8 cellular contexts compared by ENCODE assay signal in the genomic region with DNA sequence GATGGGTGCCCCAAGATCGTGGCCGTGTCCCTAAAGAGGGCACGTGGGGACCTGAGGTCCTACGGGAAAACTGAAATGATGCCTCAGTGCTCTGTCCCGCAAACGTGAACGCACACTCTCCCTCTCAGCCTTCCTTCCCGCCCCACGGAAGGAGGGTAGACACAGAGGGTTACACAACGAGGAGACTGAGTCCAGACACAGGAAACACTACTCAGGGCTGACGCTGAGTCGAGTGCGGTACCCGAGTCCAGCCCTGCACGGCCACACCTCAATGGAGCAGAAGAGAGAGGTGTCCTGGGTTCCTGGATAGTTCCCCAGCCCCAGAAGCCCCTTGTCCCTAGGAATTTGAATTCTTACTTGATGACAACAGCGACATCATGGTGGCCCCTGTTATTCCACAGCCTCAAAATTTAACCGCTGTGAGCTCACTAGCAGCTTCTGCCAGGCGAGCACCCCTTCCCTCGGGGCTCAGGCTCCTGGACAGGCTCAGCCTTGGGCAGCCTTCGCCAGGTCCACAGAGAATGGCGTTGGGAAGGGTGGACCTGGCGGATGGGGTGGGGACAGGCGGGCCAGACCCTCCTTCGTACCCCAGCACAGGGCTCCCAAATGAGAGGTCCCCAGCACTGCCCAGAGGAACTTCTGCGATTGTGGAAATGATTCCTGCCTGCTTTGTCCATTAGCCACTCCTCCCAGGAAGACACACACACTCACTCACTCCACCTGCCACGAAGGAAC. TPM values are rescaled to one million over a fixed set of nuclear protein-coding genes. Genes with fewer than 3 reads are reported as not detected.
DNase-seq lines count a peak whose midpoint lies in the region; ATAC-seq, FAIRE-seq and TF ChIP-seq lines count a peak whose summit lies in the region.

No MANE protein-coding gene starts in this region.

- DNase-seq in GF-D8 (lab: John Stamatoyannopoulos, UW) (peak; percentile 31), RWPE1 (ENCODE audit: low spot score) (no peak), K562 (ENCODE audit: extremely low read depth in 1 of 4, low spot score in 3 of 4) (peak in 1 of 4 experiments; percentile 34), kidney epithelial cell (ENCODE audit: low read depth) (no peak), stomach (peak; percentile 42), D721Med (ENCODE audit: insufficient read length, low spot score) (no peak)

- no peaks in the 10 kb centered on the region for H3K27me3 ChIP-seq in K562 (ENCODE audit: control insufficient read depth in 2 of 2, insufficient read depth in 2 of 2, low read length in 2 of 2)
- H3K27me3 ChIP-seq in kidney epithelial cell (ENCODE audit: control insufficient read depth, insufficient read depth, low read length), result no peaks in the 10 kb centered on the region
- no peaks in the 10 kb centered on the region for H3K27me3 ChIP-seq in stomach

- peaks cover 19% of the 10 kb centered on the region for H3K36me3 ChIP-seq in K562 (ENCODE audit: control insufficient read depth, insufficient read depth, low read length)
- H3K36me3 ChIP-seq in kidney epithelial cell (ENCODE audit: control insufficient read depth, insufficient read depth, low read length), result no peaks in the 10 kb centered on the region
- H3K36me3 ChIP-seq in stomach, result peaks cover 2 to 15% (median 4%) of the 10 kb centered on the region in 4 donors

- H2AFZ ChIP-seq in K562 (ENCODE audit: low read depth, low read length), result peak overlapping the region; percentile 51; the same call in 1 of the 2 replicates

- 1% methylated on average over 23 of the region's 26 CpGs for WGBS in K562 (ENCODE audit: insufficient coverage, low coverage, missing lambda C conversion rate)
- WGBS in stomach, 5 donors, result 19 to 31% (median 22%) methylated on average over 20 to 26 of the region's 26 CpGs

- peaks cover 72% of the 10 kb centered on the region for H3K79me2 ChIP-seq in K562 (ENCODE audit: control insufficient read depth, insufficient read depth, low read length)

- FAIRE-seq in K562 (lab: Jason Lieb, UNC) (peak; percentile 67), D721Med (lab: Jason Lieb, UNC) (no peak)

- no peaks in the 10 kb centered on the region for H3K9me1 ChIP-seq in K562 (ENCODE audit: control insufficient read depth, insufficient read depth, low read length)

- peak overlapping the region; percentile 84 to 97 for H3K9ac ChIP-seq in K562 (ENCODE audit: insufficient read depth in 1 of 2, low read depth in 2 of 2, low read length in 2 of 2)

- CTCF ChIA-PET in RWPE1 (lab: Yijun Ruan, JAX), result interaction anchor here (0.5 to 1.7 kb wide), 3 partner anchors 13 to 227 kb away, joined by 3 to 16 read pairs (median 3); no protein-coding TSS in a partner anchor
- CTCF ChIA-PET in K562 (lab: Yijun Ruan, JAX; ENCODE audit: low intra/inter-chr PET ratio), result no interaction called here

- no peak for TF ChIP-seq CTCF in RWPE1 (conservative IDR thresholded peaks at IDR 0.05; ENCODE audit: low read depth)
- TF ChIP-seq CTCF in K562 (IDR thresholded peaks at IDR 0.05 in 2 of 3, conservative IDR thresholded peaks at IDR 0.05 in 1 of 3; ENCODE audit: insufficient read depth in 2 of 3, low read depth in 1 of 3, low read length in 3 of 3), result no peak
- no peak for TF ChIP-seq CTCF in kidney epithelial cell (IDR thresholded peaks at IDR 0.05; ENCODE audit: insufficient read depth, low read length, poor library complexity, severe bottlenecking)
- TF ChIP-seq CTCF in stomach (IDR thresholded peaks at IDR 0.05), result no peak
- no peak for TF ChIP-seq CTCF in D721Med (IDR thresholded peaks at IDR 0.05; ENCODE audit: insufficient read depth, missing control alignments)

- H3K4me1 ChIP-seq in K562 (replicated peaks in 1 of 2; ENCODE audit: control insufficient read depth in 2 of 2, insufficient read depth in 2 of 2, low read length in 2 of 2) (peaks cover 40 to 85% of the 10 kb centered on the region in 2 experiments), stomach (peaks cover 54 to 92% (median 80%) of the 10 kb centered on the region in 4 donors)

- H3K4me3 ChIP-seq in K562 (peak overlapping the region; percentile 65), kidney epithelial cell (ENCODE audit: low read depth, low read length) (peak overlapping the region; percentile 56), stomach (peak overlapping the region; percentile 66 to 78 (median 73))

- TF ChIP-seq POLR2A in K562 (conservative IDR thresholded peaks at IDR 0.05), result no peak
- TF ChIP-seq POLR2A in stomach (IDR thresholded peaks at IDR 0.05), result no peak

- in situ Hi-C loops in K562 (cut with MboI), result no loop called here

- H3K9me3 ChIP-seq in K562 (replicated peaks; ENCODE audit: control insufficient read depth, insufficient read depth, low read depth, low read length) (no peaks in the 10 kb centered on the region), stomach (no peaks in the 10 kb centered on the region)

- peak; percentile 5; the same call in 1 of the 3 replicates for ATAC-seq in K562
- no peak for ATAC-seq in GM21737 (IDR thresholded peaks at IDR 0.05; ENCODE audit: unreplicated experiment)
- no peak for ATAC-seq in HG02885 (IDR thresholded peaks at IDR 0.05; ENCODE audit: poor library complexity, unreplicated experiment)

- BruUV-seq in K562 (replicated peaks; lab: Mats Ljungman, UMichigan), result TSS peak; percentile 59

- TF ChIP-seq EP300 in K562 (IDR thresholded peaks at IDR 0.05; ENCODE audit: low read length), result no peak
- TF ChIP-seq EP300 in stomach (IDR thresholded peaks at IDR 0.05), result no peak

- H3K4me2 ChIP-seq in K562 (ENCODE audit: insufficient read depth, low read length), result peak overlapping the region; percentile 98

- H3K27ac ChIP-seq in RWPE1, result peak overlapping the region; percentile 98
- peak overlapping the region; percentile 88 for H3K27ac ChIP-seq in K562 (ENCODE audit: extremely low read depth, low read depth, low read length)
- H3K27ac ChIP-seq in stomach, result peak overlapping the region; percentile 95 to 98 (median 96)

- H4K20me1 ChIP-seq in K562 (replicated peaks; ENCODE audit: control insufficient read depth, insufficient read depth, low read length), result no peaks in the 10 kb centered on the region

- intact Hi-C loops in K562 (cut with micrococcal nuclease) (loop anchor here (10.0 kb wide), 1 partner anchor 53 kb away; no protein-coding TSS in a partner anchor), stomach (cut with DNase I; ENCODE audit: low total_unique reads) (no loop called here)

- no peak for TF ChIP-seq RAD21 in K562 (CRISPR knock-in tag; conservative IDR thresholded peaks at IDR 0.05 in 1 of 2, IDR thresholded peaks at IDR 0.05 in 1 of 2)

- POLR2A ChIA-PET in RWPE1 (lab: Yijun Ruan, JAX; ENCODE audit: low non-redundant PET), result interaction anchor here (2.5 kb wide), 1 partner anchor 19 kb away, joined by 12 read pairs; a partner anchor contains a TSS
- POLR2A ChIA-PET in K562 (lab: Yijun Ruan, JAX), result interaction anchor here (4.6 kb wide), 1 partner anchor 20 kb away, joined by 26 read pairs; a partner anchor contains a TSS

RNA-seq across cellular contexts. Expression of a gene that starts 1.0 kb away (rescaled TPM):
- 13.5 and 56.3 TPM in 2 replicates for total RNA-seq in K562 (2011; cell fraction: chromatin; rRNA removed; ENCODE audit: low replicate concordance)
- total RNA-seq in K562 (2011; cell fraction: nucleolus; rRNA removed), result 37.2 and 53.2 TPM in 2 replicates
- total RNA-seq in K562 (2011; cell fraction: nucleoplasm; rRNA removed), result 20.7 and 21.8 TPM in 2 replicates
- total RNA-seq in K562 (2014; rRNA removed), result 15.7 and 25.3 TPM in 2 replicates
- 1.7 and 2.5 TPM in 2 replicates for total RNA-seq in K562 (2014; rRNA removed; fragmentation: Illumina TruSeq; extraction: Trizol)
- total RNA-seq in K562 (2015; rRNA removed; fragmentation: Illumina TruSeq; extraction: Trizol), result 7.0 and 7.1 TPM in 2 replicates
- 38.3 and 38.7 TPM in 2 replicates for total RNA-seq in K562 (2021)
- 5.5 and 10.0 TPM in 2 replicates for polyA plus RNA-seq in K562 (2011; rRNA removed)
- polyA plus RNA-seq in K562 (2011; cell fraction: cytosol; rRNA removed), result 12.6 and 28.4 TPM in 2 replicates
- 56.7 and 79.9 TPM in 2 replicates for polyA plus RNA-seq in K562 (2011; cell fraction: nucleus; rRNA removed)
- 21.9 and 55.2 TPM in 2 replicates for polyA plus RNA-seq in K562 (2012)
- 5.6 and 21.3 TPM in 2 replicates for polyA plus RNA-seq in K562 (2014; fragmentation: Illumina TruSeq; extraction: Trizol)
- polyA plus RNA-seq in K562 (2014; fragmentation: Nextera tagmentation; extraction: Ambion mirVana), result under 1 TPM; 0.07 to 0.45 TPM
- polyA plus RNA-seq in K562 (2014; rRNA removed), result 21.9 and 28.2 TPM in 2 replicates
- polyA minus RNA-seq in K562 (2011; rRNA and poly(A)+ RNA removed), result 1.9 and 3.7 TPM in 2 replicates
- 29.7 and 42.0 TPM in 2 replicates for polyA minus RNA-seq in K562 (2011; cell fraction: cytosol; rRNA and poly(A)+ RNA removed)
- 17.6 and 18.4 TPM in 2 replicates for polyA minus RNA-seq in K562 (2011; cell fraction: nucleus; rRNA and poly(A)+ RNA removed)
- total RNA-seq in kidney epithelial cell, result 91.3 and 122 TPM in 2 replicates
- total RNA-seq in stomach, result 100 to 1,000 TPM in 3 of 5 donors, 10 to 100 TPM in 2; 32.7 to 196 (median 145) TPM
- polyA plus RNA-seq in stomach, result 100 to 1,000 TPM in 2 of 3 donors, 10 to 100 TPM in 1; 93.9 to 136 (median 113) TPM

RNA-seq across cellular contexts. Expression of a gene that starts 7.1 kb away (rescaled TPM):
- total RNA-seq in K562 (2011; cell fraction: chromatin; rRNA removed; ENCODE audit: low replicate concordance), result 9.2 and 12.9 TPM in 2 replicates
- total RNA-seq in K562 (2011; cell fraction: nucleolus; rRNA removed), result 7.8 and 10.5 TPM in 2 replicates
- 11.3 and 11.6 TPM in 2 replicates for total RNA-seq in K562 (2011; cell fraction: nucleoplasm; rRNA removed)
- total RNA-seq in K562 (2014; rRNA removed) (5.1 and 5.6 TPM in 2 replicates), K562 (2014; rRNA removed; fragmentation: Illumina TruSeq; extraction: Trizol) (4.2 and 5.8 TPM in 2 replicates), K562 (2015; rRNA removed; fragmentation: Illumina TruSeq; extraction: Trizol) (3.6 and 4.3 TPM in 2 replicates), K562 (2021) (3.3 and 6.3 TPM in 2 replicates), kidney epithelial cell (4.2 and 7.6 TPM in 2 replicates), stomach (10 to 100 TPM in 1 of 5 donors, 1 to 10 TPM in 4; 1.3 to 71.5 (median 2.2) TPM)
- polyA plus RNA-seq in K562 (2011; rRNA removed) (7.5 and 8.1 TPM in 2 replicates), K562 (2014; fragmentation: Illumina TruSeq; extraction: Trizol) (4.1 and 4.7 TPM in 2 replicates), K562 (2014; fragmentation: Nextera tagmentation; extraction: Ambion mirVana) (1 to 10 TPM; 2.8 to 4.2 TPM), K562 (2014; rRNA removed) (4.7 and 5.4 TPM in 2 replicates), stomach (1 to 10 TPM; 2.7 to 7.0 (median 6.7) TPM)
- 6.5 and 7.1 TPM in 2 replicates for polyA plus RNA-seq in K562 (2011; cell fraction: cytosol; rRNA removed)
- polyA plus RNA-seq in K562 (2011; cell fraction: nucleus; rRNA removed), result 6.2 and 6.6 TPM in 2 replicates
- polyA plus RNA-seq in K562 (2012), result 5.6 and 7.6 TPM in 2 replicates
- 4.2 and 5.7 TPM in 2 replicates for polyA minus RNA-seq in K562 (2011; rRNA and poly(A)+ RNA removed)
- 1.2 and 2.1 TPM in 2 replicates for polyA minus RNA-seq in K562 (2011; cell fraction: cytosol; rRNA and poly(A)+ RNA removed)
- 3.4 and 3.8 TPM in 2 replicates for polyA minus RNA-seq in K562 (2011; cell fraction: nucleus; rRNA and poly(A)+ RNA removed)

RNA-seq across cellular contexts. Expression of a gene that starts 9.5 kb away (rescaled TPM):
- 94.4 and 106 TPM in 2 replicates for total RNA-seq in K562 (2011; cell fraction: chromatin; rRNA removed; ENCODE audit: low replicate concordance)
- 48.0 and 49.5 TPM in 2 replicates for total RNA-seq in K562 (2011; cell fraction: nucleolus; rRNA removed)
- total RNA-seq in K562 (2011; cell fraction: nucleoplasm; rRNA removed), result 47.5 and 60.0 TPM in 2 replicates
- total RNA-seq in K562 (2014; rRNA removed) (7.7 and 8.2 TPM in 2 replicates), K562 (2014; rRNA removed; fragmentation: Illumina TruSeq; extraction: Trizol) (4.4 and 6.4 TPM in 2 replicates), K562 (2015; rRNA removed; fragmentation: Illumina TruSeq; extraction: Trizol) (10.7 and 12.3 TPM in 2 replicates), K562 (2021) (15.1 and 16.0 TPM in 2 replicates), kidney epithelial cell (7.1 and 13.1 TPM in 2 replicates), stomach (10 to 100 TPM in 4 of 5 donors, 1 to 10 TPM in 1; 8.3 to 79.4 (median 20.4) TPM)
- polyA plus RNA-seq in K562 (2011; rRNA removed) (13.0 and 18.7 TPM in 2 replicates), K562 (2014; fragmentation: Illumina TruSeq; extraction: Trizol) (12.4 and 13.8 TPM in 2 replicates), K562 (2014; fragmentation: Nextera tagmentation; extraction: Ambion mirVana) (under 1 TPM; 0.75 to 0.87 TPM), K562 (2014; rRNA removed) (11.7 and 11.9 TPM in 2 replicates), stomach (1 to 10 TPM; 3.1 to 8.4 (median 5.8) TPM)
- polyA plus RNA-seq in K562 (2011; cell fraction: cytosol; rRNA removed), result 13.4 and 18.3 TPM in 2 replicates
- polyA plus RNA-seq in K562 (2011; cell fraction: nucleus; rRNA removed), result 66.3 and 91.6 TPM in 2 replicates
- 12.3 and 19.9 TPM in 2 replicates for polyA plus RNA-seq in K562 (2012)
- polyA minus RNA-seq in K562 (2011; rRNA and poly(A)+ RNA removed), result 22.6 and 23.1 TPM in 2 replicates
- 9.9 and 13.2 TPM in 2 replicates for polyA minus RNA-seq in K562 (2011; cell fraction: cytosol; rRNA and poly(A)+ RNA removed)
- polyA minus RNA-seq in K562 (2011; cell fraction: nucleus; rRNA and poly(A)+ RNA removed), result 34.6 and 45.8 TPM in 2 replicates

RNA-seq across cellular contexts. Expression of a gene that starts 19.2 kb away (rescaled TPM):
- 47.6 and 128 TPM in 2 replicates for total RNA-seq in K562 (2011; cell fraction: chromatin; rRNA removed; ENCODE audit: low replicate concordance)
- 79.5 and 81.2 TPM in 2 replicates for total RNA-seq in K562 (2011; cell fraction: nucleolus; rRNA removed)
- 52.6 and 61.5 TPM in 2 replicates for total RNA-seq in K562 (2011; cell fraction: nucleoplasm; rRNA removed)
- total RNA-seq in K562 (2014; rRNA removed) (18.6 and 24.3 TPM in 2 replicates), K562 (2014; rRNA removed; fragmentation: Illumina TruSeq; extraction: Trizol) (3.7 and 4.1 TPM in 2 replicates), K562 (2015; rRNA removed; fragmentation: Illumina TruSeq; extraction: Trizol) (10.4 and 14.5 TPM in 2 replicates), K562 (2021) (19.3 and 25.3 TPM in 2 replicates), kidney epithelial cell (31.5 and 39.2 TPM in 2 replicates), stomach (100 to 1,000 TPM in 1 of 5 donors, 10 to 100 TPM in 4; 26.6 to 197 (median 58.3) TPM)
- polyA plus RNA-seq in K562 (2011; rRNA removed) (8.4 and 14.0 TPM in 2 replicates), K562 (2014; fragmentation: Illumina TruSeq; extraction: Trizol) (4.7 and 8.9 TPM in 2 replicates), K562 (2014; fragmentation: Nextera tagmentation; extraction: Ambion mirVana) (under 1 TPM; 0.08 to 0.41 TPM), K562 (2014; rRNA removed) (26.1 and 26.8 TPM in 2 replicates), stomach (10 to 100 TPM; 17.7 to 38.0 (median 23.3) TPM)
- polyA plus RNA-seq in K562 (2011; cell fraction: cytosol; rRNA removed), result 8.3 and 17.5 TPM in 2 replicates
- 81.9 and 107 TPM in 2 replicates for polyA plus RNA-seq in K562 (2011; cell fraction: nucleus; rRNA removed)
- polyA plus RNA-seq in K562 (2012), result 11.4 and 22.7 TPM in 2 replicates
- polyA minus RNA-seq in K562 (2011; rRNA and poly(A)+ RNA removed), result 3.7 and 4.6 TPM in 2 replicates
- 7.4 and 9.3 TPM in 2 replicates for polyA minus RNA-seq in K562 (2011; cell fraction: cytosol; rRNA and poly(A)+ RNA removed)
- 26.9 and 33.0 TPM in 2 replicates for polyA minus RNA-seq in K562 (2011; cell fraction: nucleus; rRNA and poly(A)+ RNA removed)

RNA-seq across cellular contexts. Expression of a gene that starts 58.0 kb away (rescaled TPM):
- 0.40 and 0.76 TPM in 2 replicates for total RNA-seq in K562 (2011; cell fraction: chromatin; rRNA removed; ENCODE audit: low replicate concordance)
- total RNA-seq in K562 (2011; cell fraction: nucleolus; rRNA removed), result 0.50 and 0.53 TPM in 2 replicates
- total RNA-seq in K562 (2011; cell fraction: nucleoplasm; rRNA removed), result 0.73 TPM in 1 of 2 replicates, not detected in the other
- 0.50 TPM in 1 of 2 replicates, not detected in the other for total RNA-seq in K562 (2014; rRNA removed)
- total RNA-seq in K562 (2014; rRNA removed; fragmentation: Illumina TruSeq; extraction: Trizol), result 0.07 TPM in 1 of 2 replicates, not detected in the other
- 0.29 and 0.34 TPM in 2 replicates for total RNA-seq in K562 (2015; rRNA removed; fragmentation: Illumina TruSeq; extraction: Trizol)
- 0.20 and 0.33 TPM in 2 replicates for total RNA-seq in K562 (2021)
- polyA plus RNA-seq in K562 (2011; rRNA removed), result 0.04 and 0.19 TPM in 2 replicates
- 0.13 and 0.25 TPM in 2 replicates for polyA plus RNA-seq in K562 (2011; cell fraction: cytosol; rRNA removed)
- 1.2 TPM in 2 replicates for polyA plus RNA-seq in K562 (2011; cell fraction: nucleus; rRNA removed)
- polyA plus RNA-seq in K562 (2012), result 0.29 and 1.5 TPM in 2 replicates
- 0.08 TPM in 1 of 2 replicates, not detected in the other for polyA plus RNA-seq in K562 (2014; fragmentation: Illumina TruSeq; extraction: Trizol)
- not detected for polyA plus RNA-seq in K562 (2014; fragmentation: Nextera tagmentation; extraction: Ambion mirVana)
- 0.12 and 0.29 TPM in 2 replicates for polyA plus RNA-seq in K562 (2014; rRNA removed)
- 0.11 and 0.15 TPM in 2 replicates for polyA minus RNA-seq in K562 (2011; rRNA and poly(A)+ RNA removed)
- polyA minus RNA-seq in K562 (2011; cell fraction: cytosol; rRNA and poly(A)+ RNA removed), result not detected in 2 replicates
- 0.13 and 0.22 TPM in 2 replicates for polyA minus RNA-seq in K562 (2011; cell fraction: nucleus; rRNA and poly(A)+ RNA removed)
- total RNA-seq in kidney epithelial cell, result 0.62 and 1.3 TPM in 2 replicates
- 10 to 100 TPM; 11.7 to 68.9 (median 21.9) TPM for total RNA-seq in stomach
- polyA plus RNA-seq in stomach, result 10 to 100 TPM in 1 of 3 donors, 1 to 10 TPM in 2; 8.5 to 12.8 (median 9.8) TPM

Comparison
In these comparisons a context has a peak if more than half of its experiments do, and no peak if none do; other contexts are left out.
1. DNase-seq: peak in GF-D8 (single experiment) and stomach (single experiment); none in RWPE1 (single experiment), kidney epithelial cell (single experiment) and D721Med (single experiment).
2. Peak in every context shown above with its lines, with median percentiles within 50 percentile points of each other: H3K27ac ChIP-seq and H3K4me3 ChIP-seq.